15 cellular contexts compared by ENCODE assay signal in genomic region chr3:49700014-49700413, GRCh38. TPM values are rescaled to one million over a fixed set of nuclear protein-coding genes. Genes with fewer than 3 reads are reported as not detected.
A peak's percentile ranks its signal among the peaks of the same experiment; 100 is the strongest.
DNase-seq lines count a peak whose midpoint lies in the region; ATAC-seq, FAIRE-seq and TF ChIP-seq lines count a peak whose summit lies in the region.
"Had no signal": no experiment of that assay in that cellular context is flagged by ENCODE, and none has a peak within 500 bp of the region (broad histone marks: within the 10 kb centered on the region; RNA-seq: fewer than 3 reads in every experiment).

No MANE protein-coding gene starts in this region.

- peak overlapping the region in 5 of 11 experiments; percentile 62 to 78 (median 70); a peak in 9 of 22 replicates for H3K27ac ChIP-seq in BLaER1 treated with 17β-estradiol and CSF1 and Interleukin-3, amounts not matched to agents 10 nM and 100 nM
- H3K27ac ChIP-seq in K562 (ENCODE audit: extremely low read depth, low read depth, low read length) (no peak overlapping the region), osteoblast (ENCODE audit: low read depth, low read length) (no peak overlapping the region), A673 (ENCODE audit: low read depth, low read length, poor library complexity, severe bottlenecking) (no peak overlapping the region)
- H3K27ac ChIP-seq: GM23248 had no signal

- peaks cover 3% of the 10 kb centered on the region for H3K9me1 ChIP-seq in K562 (ENCODE audit: control insufficient read depth, insufficient read depth, low read length)

- ATAC-seq in K562 (no peak), GM18520 (IDR thresholded peaks at IDR 0.05; ENCODE audit: unreplicated experiment) (no peak)
- ATAC-seq: CD8-positive, alpha-beta T cell had no signal

- H3K79me2 ChIP-seq in K562 (ENCODE audit: control insufficient read depth, insufficient read depth, low read length) (no peaks in the 10 kb centered on the region), osteoblast (ENCODE audit: insufficient read depth, low read length) (no peaks in the 10 kb centered on the region)

- intact Hi-C loops in K562 (cut with micrococcal nuclease): loop anchor here (1.0 to 5.0 kb wide), 2 partner anchors 161 to 207 kb away; no protein-coding TSS in a partner anchor
- intact Hi-C loops in A673 (cut with micrococcal nuclease; ENCODE audit: unreplicated experiment): loop anchor here (5.0 kb wide), 1 partner anchor 207 kb away; no protein-coding TSS in a partner anchor

- peak overlapping the region in 4 of 11 experiments; percentile 62 to 73 (median 66); a peak in 6 of 22 replicates for H3K9ac ChIP-seq in BLaER1 treated with 17β-estradiol and CSF1 and Interleukin-3, amounts not matched to agents 10 nM and 100 nM
- H3K9ac ChIP-seq in K562 (ENCODE audit: insufficient read depth in 1 of 2, low read depth in 2 of 2, low read length in 2 of 2): no peak overlapping the region
- H3K9ac ChIP-seq: GM23248 had no signal

- H3K9me3 ChIP-seq in BLaER1 treated with 17β-estradiol and CSF1 and Interleukin-3, amounts not matched to agents 10 nM and 100 nM (replicated peaks in 1 of 11): no peaks in the 10 kb centered on the region
- H3K9me3 ChIP-seq in K562 (replicated peaks; ENCODE audit: control insufficient read depth, insufficient read depth, low read depth, low read length) (no peaks in the 10 kb centered on the region), osteoblast (ENCODE audit: low read depth, low read length) (no peaks in the 10 kb centered on the region), A673 (ENCODE audit: low read depth, low read length, poor library complexity, severe bottlenecking) (no peaks in the 10 kb centered on the region)

- WGBS in K562 (ENCODE audit: insufficient coverage, low coverage, missing lambda C conversion rate): 89% methylated on average over 6 of the region's 8 CpGs

- no peak for DNase-seq in K562 (ENCODE audit: extremely low read depth in 1 of 4, low spot score in 3 of 4)
- DNase-seq in osteoblast (ENCODE audit: insufficient read length, low spot score, missing footprints): peak; percentile 62
- no peak for DNase-seq in occipital lobe (lab: John Stamatoyannopoulos, UW)
- no peak for DNase-seq in A673 (ENCODE audit: low spot score)
- DNase-seq: CD8-positive, alpha-beta T cell; COR-L47; DMS53; GF-D8; GM23248; IMR-90; KG1 had no signal

- no peak overlapping the region for H3K4me3 ChIP-seq in BLaER1 treated with 17β-estradiol and CSF1 and Interleukin-3, amounts not matched to agents 10 nM and 100 nM
- H3K4me3 ChIP-seq in K562 (no peak overlapping the region), osteoblast (ENCODE audit: insufficient read depth, low read length) (no peak overlapping the region), A673 (ENCODE audit: low read depth, low read length, poor library complexity, severe bottlenecking) (no peak overlapping the region)
- H3K4me3 ChIP-seq: GM23248 had no signal

- H3K27me3 ChIP-seq in BLaER1 treated with 17β-estradiol and CSF1 and Interleukin-3, amounts not matched to agents 10 nM and 100 nM: no peaks in the 10 kb centered on the region
- no peaks in the 10 kb centered on the region for H3K27me3 ChIP-seq in K562 (ENCODE audit: control insufficient read depth in 2 of 2, insufficient read depth in 2 of 2, low read length in 2 of 2)
- no peaks in the 10 kb centered on the region for H3K27me3 ChIP-seq in osteoblast (ENCODE audit: insufficient read depth, low read length)
- no peaks in the 10 kb centered on the region for H3K27me3 ChIP-seq in A673 (replicated peaks; ENCODE audit: insufficient read depth, low read depth, low read length, poor library complexity)

- FAIRE-seq in K562 (lab: Jason Lieb, UNC): no peak

- H3K4me1 ChIP-seq in BLaER1 treated with 17β-estradiol and CSF1 and Interleukin-3, amounts not matched to agents 10 nM and 100 nM: peaks cover 0 to 27% (median 23%) of the 10 kb centered on the region in 10 experiments; a peak in 16 of 20 replicates
- H3K4me1 ChIP-seq in K562 (replicated peaks in 1 of 2; ENCODE audit: control insufficient read depth in 2 of 2, insufficient read depth in 2 of 2, low read length in 2 of 2): peaks cover 0 to 10% of the 10 kb centered on the region in 2 experiments; a peak in 2 of 5 replicates
- H3K4me1 ChIP-seq in osteoblast (ENCODE audit: insufficient read depth, low read length): no peaks in the 10 kb centered on the region
- no peaks in the 10 kb centered on the region for H3K4me1 ChIP-seq in A673 (ENCODE audit: insufficient read depth, low read length, poor library complexity, severe bottlenecking)

- in situ Hi-C loops in K562 (cut with MboI): loop anchor here (5.0 kb wide), 1 partner anchor 142 kb away; no protein-coding TSS in a partner anchor

- TF ChIP-seq POLR2A in K562 (conservative IDR thresholded peaks at IDR 0.05): no peak

- POLR2A ChIA-PET in K562 (lab: Yijun Ruan, JAX) (no interaction called here), A673 (lab: Charles Lee; ENCODE audit: low non-redundant PET) (no interaction called here)

- peaks cover 35 to 86% (median 72%) of the 10 kb centered on the region in 11 experiments for H3K36me3 ChIP-seq in BLaER1 treated with 17β-estradiol and CSF1 and Interleukin-3, amounts not matched to agents 10 nM and 100 nM
- H3K36me3 ChIP-seq in K562 (ENCODE audit: control insufficient read depth, insufficient read depth, low read length) (peaks cover 70% of the 10 kb centered on the region; the same call in 2 of the 3 replicates), osteoblast (ENCODE audit: insufficient read depth, low read length) (peaks cover 38% of the 10 kb centered on the region), A673 (ENCODE audit: insufficient read depth, low read length, poor library complexity, severe bottlenecking) (no peaks in the 10 kb centered on the region)

- CTCF ChIA-PET in K562 (lab: Yijun Ruan, JAX; ENCODE audit: low intra/inter-chr PET ratio) (no interaction called here), A673 (lab: Charles Lee) (no interaction called here)

- BruUV-seq in K562 (replicated peaks; lab: Mats Ljungman, UMichigan): no TSS peak
- no TSS peak for BruUV-seq in A673 (replicated peaks; lab: Mats Ljungman, UMichigan)

- no peak for TF ChIP-seq EP300 in K562 (IDR thresholded peaks at IDR 0.05; ENCODE audit: low read length)

- no peak for TF ChIP-seq CTCF in K562 (IDR thresholded peaks at IDR 0.05 in 2 of 3, conservative IDR thresholded peaks at IDR 0.05 in 1 of 3; ENCODE audit: insufficient read depth in 2 of 3, low read depth in 1 of 3, low read length in 3 of 3)
- no peak for TF ChIP-seq CTCF in osteoblast (IDR thresholded peaks at IDR 0.05; ENCODE audit: extremely low read depth, low read depth, low read length)
- no peak for TF ChIP-seq CTCF in A673 (conservative IDR thresholded peaks at IDR 0.05; ENCODE audit: low read depth, low read length)

- H4K20me1 ChIP-seq in BLaER1 treated with 17β-estradiol and CSF1 and Interleukin-3, amounts not matched to agents 10 nM and 100 nM: peaks cover 0 to 80% (median 8%) of the 10 kb centered on the region in 11 experiments; a peak in 8 of 22 replicates
- H4K20me1 ChIP-seq in K562 (replicated peaks; ENCODE audit: control insufficient read depth, insufficient read depth, low read length) (no peaks in the 10 kb centered on the region), osteoblast (ENCODE audit: insufficient read depth, low read length) (peaks cover 14% of the 10 kb centered on the region)

- H2AFZ ChIP-seq in K562 (ENCODE audit: low read depth, low read length) (no peak overlapping the region), osteoblast (ENCODE audit: low read length) (no peak overlapping the region)
- H2AFZ ChIP-seq: GM23248 had no signal

- no peak for TF ChIP-seq RAD21 in K562 (CRISPR knock-in tag; conservative IDR thresholded peaks at IDR 0.05 in 1 of 2, IDR thresholded peaks at IDR 0.05 in 1 of 2)

- peak overlapping the region in 6 of 11 experiments; percentile 73 to 88 (median 76); a peak in 9 of 22 replicates for H3K4me2 ChIP-seq in BLaER1 treated with 17β-estradiol and CSF1 and Interleukin-3, amounts not matched to agents 10 nM and 100 nM
- H3K4me2 ChIP-seq in K562 (ENCODE audit: insufficient read depth, low read length) (no peak overlapping the region), osteoblast (ENCODE audit: insufficient read depth, low read length) (no peak overlapping the region)

RNA-seq across cellular contexts. Expression of gene RNF123, which starts 10.7 kb away (rescaled TPM):
- 60.1 and 195 TPM in 2 replicates for total RNA-seq in K562 (2011; cell fraction: chromatin; rRNA removed; ENCODE audit: low replicate concordance)
- total RNA-seq in K562 (2011; cell fraction: nucleolus; rRNA removed): 128 and 136 TPM in 2 replicates
- total RNA-seq in K562 (2011; cell fraction: nucleoplasm; rRNA removed): 70.7 and 81.4 TPM in 2 replicates
- total RNA-seq in K562 (2014; rRNA removed) (15.0 and 24.2 TPM in 2 replicates), K562 (2014; rRNA removed; fragmentation: Illumina TruSeq; extraction: Trizol) (12.5 and 17.5 TPM in 2 replicates), K562 (2015; rRNA removed; fragmentation: Illumina TruSeq; extraction: Trizol) (14.4 and 15.6 TPM in 2 replicates), K562 (2021) (44.6 and 53.1 TPM in 2 replicates), osteoblast (25.0 and 33.3 TPM in 2 replicates), occipital lobe (23.2 TPM), A673 (2021) (31.0 and 31.5 TPM in 2 replicates)
- polyA plus RNA-seq in K562 (2011; rRNA removed) (30.4 and 48.7 TPM in 2 replicates), K562 (2014; fragmentation: Illumina TruSeq; extraction: Trizol) (28.8 and 29.6 TPM in 2 replicates), K562 (2014; fragmentation: Nextera tagmentation; extraction: Ambion mirVana) (1 to 10 TPM; 8.7 to 8.8 TPM), K562 (2014; rRNA removed) (34.2 and 35.0 TPM in 2 replicates)
- 44.7 and 74.3 TPM in 2 replicates for polyA plus RNA-seq in K562 (2011; cell fraction: cytosol; rRNA removed)
- 195 and 281 TPM in 2 replicates for polyA plus RNA-seq in K562 (2011; cell fraction: nucleus; rRNA removed)
- polyA plus RNA-seq in K562 (2012): 22.8 and 35.5 TPM in 2 replicates
- polyA minus RNA-seq in K562 (2011; rRNA and poly(A)+ RNA removed): 22.1 and 29.0 TPM in 2 replicates
- 28.9 and 31.4 TPM in 2 replicates for polyA minus RNA-seq in K562 (2011; cell fraction: cytosol; rRNA and poly(A)+ RNA removed)
- polyA minus RNA-seq in K562 (2011; cell fraction: nucleus; rRNA and poly(A)+ RNA removed): 45.0 and 58.2 TPM in 2 replicates

RNA-seq across cellular contexts. Expression of gene MST1, which starts 10.7 kb away (rescaled TPM):
- 3.9 and 10.8 TPM in 2 replicates for total RNA-seq in K562 (2011; cell fraction: chromatin; rRNA removed; ENCODE audit: low replicate concordance)
- 8.2 and 12.5 TPM in 2 replicates for total RNA-seq in K562 (2011; cell fraction: nucleolus; rRNA removed)
- 5.0 and 5.1 TPM in 2 replicates for total RNA-seq in K562 (2011; cell fraction: nucleoplasm; rRNA removed)
- total RNA-seq in K562 (2014; rRNA removed) (0.23 and 0.57 TPM in 2 replicates), K562 (2014; rRNA removed; fragmentation: Illumina TruSeq; extraction: Trizol) (0.51 TPM in 1 of 2 replicates, not detected in the other), K562 (2015; rRNA removed; fragmentation: Illumina TruSeq; extraction: Trizol) (0.26 and 0.40 TPM in 2 replicates), K562 (2021) (1.2 and 1.4 TPM in 2 replicates), osteoblast (6.5 and 6.9 TPM in 2 replicates), occipital lobe (7.5 TPM), A673 (2021) (3.7 and 4.5 TPM in 2 replicates)
- polyA plus RNA-seq in K562 (2011; rRNA removed) (1.3 and 4.3 TPM in 2 replicates), K562 (2014; fragmentation: Illumina TruSeq; extraction: Trizol) (0.30 and 1.1 TPM in 2 replicates), K562 (2014; fragmentation: Nextera tagmentation; extraction: Ambion mirVana) (under 1 TPM; 0.08 to 0.10 TPM), K562 (2014; rRNA removed) (1.8 and 5.0 TPM in 2 replicates)
- polyA plus RNA-seq in K562 (2011; cell fraction: cytosol; rRNA removed): 0.94 and 1.4 TPM in 2 replicates
- 35.5 and 64.0 TPM in 2 replicates for polyA plus RNA-seq in K562 (2011; cell fraction: nucleus; rRNA removed)
- polyA plus RNA-seq in K562 (2012): 3.4 and 6.1 TPM in 2 replicates
- polyA minus RNA-seq in K562 (2011; rRNA and poly(A)+ RNA removed): 0.56 and 1.1 TPM in 2 replicates
- 1.0 and 1.2 TPM in 2 replicates for polyA minus RNA-seq in K562 (2011; cell fraction: cytosol; rRNA and poly(A)+ RNA removed)
- polyA minus RNA-seq in K562 (2011; cell fraction: nucleus; rRNA and poly(A)+ RNA removed): 3.1 and 6.1 TPM in 2 replicates

RNA-seq across cellular contexts. Expression of gene AMIGO3, which starts 19.5 kb away (rescaled TPM):
- total RNA-seq in K562 (2011; cell fraction: chromatin; rRNA removed; ENCODE audit: low replicate concordance): 5.9 TPM in 1 of 2 replicates, not detected in the other
- 5.9 and 8.8 TPM in 2 replicates for total RNA-seq in K562 (2011; cell fraction: nucleolus; rRNA removed)
- 0.51 TPM in 1 of 2 replicates, not detected in the other for total RNA-seq in K562 (2011; cell fraction: nucleoplasm; rRNA removed)
- 0.68 and 1.4 TPM in 2 replicates for total RNA-seq in K562 (2014; rRNA removed)
- not detected in 2 replicates for total RNA-seq in K562 (2014; rRNA removed; fragmentation: Illumina TruSeq; extraction: Trizol)
- 0.26 TPM in 1 of 2 replicates, not detected in the other for total RNA-seq in K562 (2015; rRNA removed; fragmentation: Illumina TruSeq; extraction: Trizol)
- 0.18 and 0.44 TPM in 2 replicates for total RNA-seq in K562 (2021)
- polyA plus RNA-seq in K562 (2011; rRNA removed): 0.13 and 0.41 TPM in 2 replicates
- polyA plus RNA-seq in K562 (2011; cell fraction: cytosol; rRNA removed): 3.1 TPM in 1 of 2 replicates, not detected in the other
- 2.6 and 8.7 TPM in 2 replicates for polyA plus RNA-seq in K562 (2011; cell fraction: nucleus; rRNA removed)
- 0.61 and 4.4 TPM in 2 replicates for polyA plus RNA-seq in K562 (2012)
- 0.18 TPM in 1 of 2 replicates, not detected in the other for polyA plus RNA-seq in K562 (2014; fragmentation: Illumina TruSeq; extraction: Trizol)
- polyA plus RNA-seq in K562 (2014; fragmentation: Nextera tagmentation; extraction: Ambion mirVana): not detected
- polyA plus RNA-seq in K562 (2014; rRNA removed): 2.0 and 2.8 TPM in 2 replicates
- not detected in 2 replicates for polyA minus RNA-seq in K562 (2011; rRNA and poly(A)+ RNA removed)
- 0.38 and 2.4 TPM in 2 replicates for polyA minus RNA-seq in K562 (2011; cell fraction: cytosol; rRNA and poly(A)+ RNA removed)
- polyA minus RNA-seq in K562 (2011; cell fraction: nucleus; rRNA and poly(A)+ RNA removed): 2.4 and 3.3 TPM in 2 replicates
- 0.29 and 1.8 TPM in 2 replicates for total RNA-seq in osteoblast
- total RNA-seq in occipital lobe: 0.78 TPM
- total RNA-seq in A673 (2021): 0.28 TPM in 1 of 2 replicates, not detected in the other
- total RNA-seq: B cell, GM23248, IMR-90 had no signal
- polyA plus RNA-seq: CD14-positive monocyte had no signal

RNA-seq across cellular contexts. Expression of gene GMPPB, which starts 23.7 kb away (rescaled TPM):
- 23.6 and 70.2 TPM in 2 replicates for total RNA-seq in K562 (2011; cell fraction: chromatin; rRNA removed; ENCODE audit: low replicate concordance)
- 47.0 and 56.7 TPM in 2 replicates for total RNA-seq in K562 (2011; cell fraction: nucleolus; rRNA removed)
- 29.1 and 36.1 TPM in 2 replicates for total RNA-seq in K562 (2011; cell fraction: nucleoplasm; rRNA removed)
- total RNA-seq in K562 (2014; rRNA removed) (11.0 and 18.0 TPM in 2 replicates), K562 (2014; rRNA removed; fragmentation: Illumina TruSeq; extraction: Trizol) (4.3 and 5.5 TPM in 2 replicates), K562 (2015; rRNA removed; fragmentation: Illumina TruSeq; extraction: Trizol) (8.8 and 9.2 TPM in 2 replicates), K562 (2021) (16.4 and 17.4 TPM in 2 replicates), osteoblast (17.4 and 21.0 TPM in 2 replicates), occipital lobe (10.6 TPM), A673 (2021) (15.2 and 16.6 TPM in 2 replicates)
- polyA plus RNA-seq in K562 (2011; rRNA removed) (8.1 and 10.3 TPM in 2 replicates), K562 (2014; fragmentation: Illumina TruSeq; extraction: Trizol) (5.8 and 7.4 TPM in 2 replicates), K562 (2014; fragmentation: Nextera tagmentation; extraction: Ambion mirVana) (under 1 TPM; 0.53 to 0.92 TPM), K562 (2014; rRNA removed) (11.3 and 13.3 TPM in 2 replicates)
- polyA plus RNA-seq in K562 (2011; cell fraction: cytosol; rRNA removed): 8.4 and 10.6 TPM in 2 replicates
- polyA plus RNA-seq in K562 (2011; cell fraction: nucleus; rRNA removed): 36.7 and 37.8 TPM in 2 replicates
- 11.6 and 18.7 TPM in 2 replicates for polyA plus RNA-seq in K562 (2012)
- polyA minus RNA-seq in K562 (2011; rRNA and poly(A)+ RNA removed): 7.8 and 8.5 TPM in 2 replicates
- 6.6 and 7.7 TPM in 2 replicates for polyA minus RNA-seq in K562 (2011; cell fraction: cytosol; rRNA and poly(A)+ RNA removed)
- 22.8 and 34.7 TPM in 2 replicates for polyA minus RNA-seq in K562 (2011; cell fraction: nucleus; rRNA and poly(A)+ RNA removed)

RNA-seq across cellular contexts. Expression of gene APEH, which starts 25.9 kb away (rescaled TPM):
- total RNA-seq in K562 (2011; cell fraction: chromatin; rRNA removed; ENCODE audit: low replicate concordance): 167 and 504 TPM in 2 replicates
- total RNA-seq in K562 (2011; cell fraction: nucleolus; rRNA removed): 286 and 325 TPM in 2 replicates
- total RNA-seq in K562 (2011; cell fraction: nucleoplasm; rRNA removed): 167 and 176 TPM in 2 replicates
- total RNA-seq in K562 (2014; rRNA removed): 142 and 162 TPM in 2 replicates
- total RNA-seq in K562 (2014; rRNA removed; fragmentation: Illumina TruSeq; extraction: Trizol): 74.1 and 104 TPM in 2 replicates
- 126 and 127 TPM in 2 replicates for total RNA-seq in K562 (2015; rRNA removed; fragmentation: Illumina TruSeq; extraction: Trizol)
- 174 and 177 TPM in 2 replicates for total RNA-seq in K562 (2021)
- 116 and 117 TPM in 2 replicates for polyA plus RNA-seq in K562 (2011; rRNA removed)
- 143 and 217 TPM in 2 replicates for polyA plus RNA-seq in K562 (2011; cell fraction: cytosol; rRNA removed)
- polyA plus RNA-seq in K562 (2011; cell fraction: nucleus; rRNA removed): 281 and 331 TPM in 2 replicates
- 148 and 159 TPM in 2 replicates for polyA plus RNA-seq in K562 (2012)
- polyA plus RNA-seq in K562 (2014; fragmentation: Illumina TruSeq; extraction: Trizol): 120 and 130 TPM in 2 replicates
- polyA plus RNA-seq in K562 (2014; fragmentation: Nextera tagmentation; extraction: Ambion mirVana): 10 to 100 TPM; 70.9 to 72.6 TPM
- polyA plus RNA-seq in K562 (2014; rRNA removed): 111 and 122 TPM in 2 replicates
- polyA minus RNA-seq in K562 (2011; rRNA and poly(A)+ RNA removed): 104 and 133 TPM in 2 replicates
- polyA minus RNA-seq in K562 (2011; cell fraction: cytosol; rRNA and poly(A)+ RNA removed): 123 and 130 TPM in 2 replicates
- 142 and 151 TPM in 2 replicates for polyA minus RNA-seq in K562 (2011; cell fraction: nucleus; rRNA and poly(A)+ RNA removed)
- 98.8 and 101 TPM in 2 replicates for total RNA-seq in osteoblast
- total RNA-seq in occipital lobe: 65.4 TPM
- total RNA-seq in A673 (2021): 64.9 and 67.4 TPM in 2 replicates

Comparison
In these comparisons a context has a peak if more than half of its experiments do, and no peak if none do; other contexts are left out.
1. H3K4me2 ChIP-seq: peak in BLaER1 treated with 17β-estradiol and CSF1 and Interleukin-3, amounts not matched to agents 10 nM and 100 nM (6 of 11); none in K562 (single experiment) and osteoblast (single experiment).